7 cellular contexts compared by ENCODE assay signal in the genomic region with DNA sequence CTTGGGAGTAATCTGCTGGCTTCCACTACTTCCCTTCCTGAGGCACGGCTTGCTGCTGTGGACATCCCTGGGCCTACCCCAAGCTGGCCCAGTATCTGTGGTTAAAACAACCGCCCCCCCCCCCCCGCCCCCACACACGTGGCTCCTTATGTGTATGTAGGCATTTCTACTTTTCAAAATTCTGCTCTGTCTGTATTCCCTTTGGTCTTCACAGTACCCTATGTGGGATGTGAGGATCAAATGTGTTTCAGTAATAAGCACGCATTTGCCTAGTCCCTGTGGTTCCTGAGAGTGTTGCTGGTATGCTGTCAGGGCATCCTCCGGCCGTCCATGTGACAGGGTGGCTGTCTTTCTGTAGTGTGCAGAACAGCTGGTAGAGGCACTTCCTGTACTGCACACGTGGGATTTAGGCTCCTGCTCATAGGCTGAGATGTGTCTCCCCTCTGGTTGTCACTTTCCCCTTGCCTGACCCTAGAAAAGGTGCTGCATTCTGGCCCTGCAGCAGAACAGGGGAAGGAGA. TPM values are rescaled to one million over a fixed set of nuclear protein-coding genes. Genes with fewer than 3 reads are reported as not detected.
DNase-seq lines count a peak whose midpoint lies in the region; ATAC-seq and TF ChIP-seq lines count a peak whose summit lies in the region.

No MANE protein-coding gene starts in this region.

- H3K27me3 Mint-ChIP-seq in chondrocyte (ENCODE audit: low read depth) = no peaks in the 10 kb centered on the region

- H3K4me1 Mint-ChIP-seq in chondrocyte (ENCODE audit: low read depth) = peaks cover 16% of the 10 kb centered on the region

- H3K36me3 Mint-ChIP-seq in chondrocyte (ENCODE audit: low read depth) = no peaks in the 10 kb centered on the region

- DNase-seq in NCI-H1694 (lab: John Stamatoyannopoulos, UW) (peak; percentile 52), hepatic stellate cell (ENCODE audit: low spot score) (peak; percentile 60), NCI-H2029 treated with DMSO at 0.1 percent for 48 hours (lab: John Stamatoyannopoulos, UW) (no peak), chondrocyte (ENCODE audit: low spot score) (no peak)
- DNase-seq in activated CD4-positive, alpha-beta T cell treated with anti-CD3 and anti-CD28 coated beads, Interleukin-2, amount 50 U/mL, for 4 hours = peak; percentile 10 to 15

- H3K4me3 Mint-ChIP-seq in chondrocyte (ENCODE audit: unreplicated experiment) = no peak overlapping the region

- TF ChIP-seq CTCF in chondrocyte (IDR thresholded peaks at IDR 0.05) = no peak

- ATAC-seq in GM18858 (IDR thresholded peaks at IDR 0.05; ENCODE audit: unreplicated experiment) = peak; percentile 61
- ATAC-seq in HG02623 (IDR thresholded peaks at IDR 0.05; ENCODE audit: unreplicated experiment) = peak; percentile 70

- no peak overlapping the region for H3K27ac Mint-ChIP-seq in chondrocyte (ENCODE audit: unreplicated experiment)

- H3K9me3 Mint-ChIP-seq in chondrocyte (ENCODE audit: low read depth) = no peaks in the 10 kb centered on the region

RNA-seq across cellular contexts. Expression of a gene that starts 2.2 kb away (rescaled TPM):
- 3.5 to 4.0 TPM (median 4.0 TPM) in 3 replicates for total RNA-seq in chondrocyte

RNA-seq across cellular contexts. Expression of a gene that starts 24.3 kb away (rescaled TPM):
- total RNA-seq in chondrocyte = 50.9 to 69.0 TPM (median 55.8 TPM) in 3 replicates

Comparison
In these comparisons a context has a peak if more than half of its experiments do, and no peak if none do; other contexts are left out.
1. DNase-seq: peak in NCI-H1694 (single experiment), activated CD4-positive, alpha-beta T cell treated with anti-CD3 and anti-CD28 coated beads, Interleukin-2, amount 50 U/mL, for 4 hours (2 of 2) and hepatic stellate cell (single experiment); none in NCI-H2029 treated with DMSO at 0.1 percent for 48 hours (single experiment) and chondrocyte (single experiment).